ENCODE assay signal across 27 cellular contexts in genomic region chr12:105198961-105199360, GRCh38. TPM values are rescaled to one million over a fixed set of nuclear protein-coding genes. Genes with fewer than 3 reads are reported as not detected.
DNase-seq lines count a peak whose midpoint lies in the region; ATAC-seq and TF ChIP-seq lines count a peak whose summit lies in the region.
"Had no signal": no experiment of that assay in that cellular context is flagged by ENCODE, and none has a peak within 500 bp of the region (broad histone marks: within the 10 kb centered on the region; RNA-seq: fewer than 3 reads in every experiment).

No MANE protein-coding gene starts in this region.

- peaks cover 7% of the 10 kb centered on the region for H3K4me1 Mint-ChIP-seq in activated T-cell treated with anti-CD3 and anti-CD28 coated beads, Interleukin-2, amount 50 U/mL, for 24 hours (ENCODE audit: low read depth)
- peaks cover 29 to 41% of the 10 kb centered on the region in 2 donors for H3K4me1 Mint-ChIP-seq in immature natural killer cell
- no peaks in the 10 kb centered on the region for H3K4me1 Mint-ChIP-seq in type B pancreatic cell (ENCODE audit: unreplicated experiment)
- H3K4me1 Mint-ChIP-seq: B cell had no signal

- in situ Hi-C loops in Panc1 (cut with HindIII; ENCODE audit: low pct_unique_long_range_greater_than_20kb, low sequenced_read_pairs), result no loop called here

- H3K27me3 ChIP-seq in Panc1 (ENCODE audit: control insufficient read depth, insufficient read depth, low read length) (no peaks in the 10 kb centered on the region), heart right ventricle (no peaks in the 10 kb centered on the region)
- H3K27me3 ChIP-seq: foreskin keratinocyte, transverse colon had no signal

- no peaks in the 10 kb centered on the region for H3K9me3 ChIP-seq in Panc1 (ENCODE audit: control insufficient read depth, insufficient read depth, low read depth, low read length)
- no peaks in the 10 kb centered on the region for H3K9me3 ChIP-seq in heart right ventricle
- H3K9me3 ChIP-seq: A549, prostate gland, transverse colon had no signal

- H3K4me3 ChIP-seq in Panc1 (ENCODE audit: low read depth in 2 of 2, low read length in 2 of 2) (no peak overlapping the region), heart right ventricle (no peak overlapping the region)
- H3K4me3 ChIP-seq: A549, prostate gland, transverse colon had no signal

- H3K4me3 Mint-ChIP-seq in activated T-cell treated with anti-CD3 and anti-CD28 coated beads, Interleukin-2, amount 50 U/mL, for 24 hours, result no peak overlapping the region
- H3K4me3 Mint-ChIP-seq in immature natural killer cell, result peak overlapping the region; percentile 4 to 54 (median 31)
- H3K4me3 Mint-ChIP-seq in type B pancreatic cell, result no peak overlapping the region
- H3K4me3 Mint-ChIP-seq: activated CD4-positive, alpha-beta memory T cell treated with anti-CD3 and anti-CD28 coated beads for 36 hours; B cell; neural crest cell; WTC11 had no signal

- no peaks in the 10 kb centered on the region for H3K9me3 Mint-ChIP-seq in activated T-cell treated with anti-CD3 and anti-CD28 coated beads, Interleukin-2, amount 50 U/mL, for 24 hours
- H3K9me3 Mint-ChIP-seq in immature natural killer cell (no peaks in the 10 kb centered on the region), type B pancreatic cell (no peaks in the 10 kb centered on the region)
- H3K9me3 Mint-ChIP-seq: activated CD4-positive, alpha-beta memory T cell treated with anti-CD3 and anti-CD28 coated beads for 36 hours; neural crest cell; WTC11 had no signal

- H3K27me3 Mint-ChIP-seq in activated T-cell treated with anti-CD3 and anti-CD28 coated beads, Interleukin-2, amount 50 U/mL, for 24 hours, result no peaks in the 10 kb centered on the region
- peaks cover 0 to 2% (median 1%) of the 10 kb centered on the region in 3 donors for H3K27me3 Mint-ChIP-seq in immature natural killer cell (ENCODE audit: low read depth in 3 of 3)
- no peaks in the 10 kb centered on the region for H3K27me3 Mint-ChIP-seq in type B pancreatic cell
- H3K27me3 Mint-ChIP-seq: activated CD4-positive, alpha-beta memory T cell treated with anti-CD3 and anti-CD28 coated beads for 36 hours; B cell had no signal

- no peak for DNase-seq in activated T-cell treated with anti-CD3 and anti-CD28 coated beads, Interleukin-2, amount 50 U/mL, for 24 hours
- no peak for DNase-seq in activated T-cell treated with anti-CD3 and anti-CD28 coated beads for 4 hours
- DNase-seq in Panc1 (ENCODE audit: low read depth, low spot score), result no peak
- DNase-seq in immature natural killer cell, result peak in 2 of 3 donors; percentile 6 to 18
- DNase-seq in type B pancreatic cell (ENCODE audit: extremely low spot score, unreplicated experiment), result no peak
- no peak for DNase-seq in NOMO-1 treated with dmso at 0.1 percent for 144 hours (lab: John Stamatoyannopoulos, UW; ENCODE audit: unreplicated experiment)
- DNase-seq in heart right ventricle, result no peak
- DNase-seq: activated CD4-positive, alpha-beta memory T cell treated with anti-CD3 and anti-CD28 coated beads for 36 hours; activated gamma-delta T cell; effector CD8-positive, alpha-beta T cell; GF-D8; GOT3; hypothalamus; Karpas-422; NCI-H1048; NCI-H1694 treated with DMSO at 0.1 percent for 48 hours; stimulated activated CD8-positive, alpha-beta memory T cell treated with anti-CD3 and anti-CD28 coated beads, Interleukin-4, amount 100 ng/mL, for 48 hours; T-helper 9 cell; transverse colon had no signal

- POLR2A ChIA-PET in Panc1 (lab: Charles Lee), result no interaction called here

- H3K36me3 ChIP-seq in Panc1 (ENCODE audit: control insufficient read depth, insufficient read depth, low read length) (no peaks in the 10 kb centered on the region; the same call in 1 of the 2 replicates), heart right ventricle (peaks cover 0 to 100% (median 30%) of the 10 kb centered on the region in 9 donors)

- H3K4me1 ChIP-seq in Panc1 (ENCODE audit: control insufficient read depth, insufficient read depth, low read length) (no peaks in the 10 kb centered on the region), heart right ventricle (peaks cover 0 to 9% (median 3%) of the 10 kb centered on the region in 9 donors)
- H3K4me1 ChIP-seq: A549, foreskin keratinocyte, prostate gland, transverse colon had no signal

- intact Hi-C loops in Panc1 (cut with micrococcal nuclease; ENCODE audit: unreplicated experiment) (no loop called here), heart right ventricle (cut with DNase I) (no loop called here)

- 84 to 87% methylated on average over 6 of the region's 6 CpGs for WGBS in heart right ventricle, 2 donors

- CTCF ChIA-PET in Panc1 (lab: Charles Lee), result no interaction called here

- H3K36me3 Mint-ChIP-seq in activated T-cell treated with anti-CD3 and anti-CD28 coated beads, Interleukin-2, amount 50 U/mL, for 24 hours (ENCODE audit: low read depth), result peaks cover 73% of the 10 kb centered on the region
- H3K36me3 Mint-ChIP-seq in immature natural killer cell, result peaks cover 8 to 35% (median 15%) of the 10 kb centered on the region in 3 donors
- peaks cover 5% of the 10 kb centered on the region for H3K36me3 Mint-ChIP-seq in type B pancreatic cell

- peak overlapping the region; percentile 20 for H3K27ac Mint-ChIP-seq in activated T-cell treated with anti-CD3 and anti-CD28 coated beads, Interleukin-2, amount 50 U/mL, for 24 hours
- H3K27ac Mint-ChIP-seq in immature natural killer cell, result peak overlapping the region; percentile 39 to 83 (median 75)
- H3K27ac Mint-ChIP-seq in type B pancreatic cell, result peak overlapping the region; percentile 65
- H3K27ac Mint-ChIP-seq: activated CD4-positive, alpha-beta memory T cell treated with anti-CD3 and anti-CD28 coated beads for 36 hours; B cell; WTC11 had no signal

- 0 out of 2 replicates have a peak, but pooled peaks have one; percentile 8 for ATAC-seq in Panc1
- no peak for ATAC-seq in heart right ventricle
- ATAC-seq in HG02884 (IDR thresholded peaks at IDR 0.05; ENCODE audit: unreplicated experiment), result no peak
- ATAC-seq: Right ventricle myocardium inferior had no signal

- no TSS peak for BruUV-seq in Panc1 (replicated peaks; lab: Mats Ljungman, UMichigan)

- no peak overlapping the region for H3K27ac ChIP-seq in Panc1 (ENCODE audit: low read length)
- H3K27ac ChIP-seq in heart right ventricle, result no peak overlapping the region
- H3K27ac ChIP-seq: A549, foreskin keratinocyte, prostate gland, transverse colon had no signal

- TF ChIP-seq CTCF in Panc1 (IDR thresholded peaks at IDR 0.05) (no peak), type B pancreatic cell (conservative IDR thresholded peaks at IDR 0.05) (no peak), heart right ventricle (IDR thresholded peaks at IDR 0.05) (no peak)

RNA-seq across cellular contexts. Expression of gene APPL2, which starts 37.0 kb away (rescaled TPM):
- 21.2 TPM for total RNA-seq in Panc1 (2021; ENCODE audit: unreplicated experiment)
- 15.3 TPM for polyA plus RNA-seq in Panc1 (2012; ENCODE audit: insufficient read length)
- 10 to 100 TPM in 2 of 3 donors, 1 to 10 TPM in 1; 9.5 to 14.1 (median 10.5) TPM for polyA plus RNA-seq in immature natural killer cell
- total RNA-seq in type B pancreatic cell (ENCODE audit: low replicate concordance), result 38.3 and 46.1 TPM in 2 replicates
- total RNA-seq in heart right ventricle, result 10 to 100 TPM; 14.1 to 28.9 (median 19.4) TPM
- 10 to 100 TPM in 1 of 2 donors, 1 to 10 TPM in 1; 8.4 to 15.2 TPM for polyA plus RNA-seq in heart right ventricle

Comparison
In these comparisons a context has a peak if more than half of its experiments do, and no peak if none do; other contexts are left out.
1. DNase-seq: peak in immature natural killer cell (2 of 3); none in activated T-cell treated with anti-CD3 and anti-CD28 coated beads, Interleukin-2, amount 50 U/mL, for 24 hours (single experiment), activated T-cell treated with anti-CD3 and anti-CD28 coated beads for 4 hours (single experiment), Panc1 (single experiment), type B pancreatic cell (single experiment), NOMO-1 treated with dmso at 0.1 percent for 144 hours (single experiment) and heart right ventricle (0 of 2).
2. H3K27ac Mint-ChIP-seq: peak in every context shown above with its lines; median percentile 75 in immature natural killer cell; 65 in type B pancreatic cell; 20 in activated T-cell treated with anti-CD3 and anti-CD28 coated beads, Interleukin-2, amount 50 U/mL, for 24 hours.
3. H3K4me3 Mint-ChIP-seq: peak in immature natural killer cell (5 of 5); none in activated T-cell treated with anti-CD3 and anti-CD28 coated beads, Interleukin-2, amount 50 U/mL, for 24 hours (single experiment) and type B pancreatic cell (single experiment).